In the genomic region with DNA sequence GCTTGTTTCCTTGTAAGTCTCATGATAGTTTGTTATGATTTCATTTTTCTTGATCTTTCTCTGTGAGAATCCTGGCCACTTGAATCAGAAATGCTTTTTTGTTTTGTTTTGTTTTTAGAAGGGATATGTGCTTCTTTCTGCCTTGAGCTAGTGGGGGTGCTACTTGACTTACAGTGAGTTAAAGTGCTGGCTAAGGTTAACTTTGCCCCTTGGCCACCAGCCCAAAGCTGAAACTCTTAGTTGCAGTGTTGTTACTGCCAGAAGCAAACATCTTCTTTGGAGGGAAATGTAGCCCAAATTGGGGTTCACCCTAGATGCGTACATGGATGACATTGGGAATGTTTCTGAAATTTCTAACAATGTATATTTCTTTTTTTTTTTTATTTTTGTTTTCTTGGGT, we compare ENCODE assay signal across 1 cellular context.
TF ChIP-seq lines count a peak whose summit lies in the region.

No MANE protein-coding gene starts in this region.

TF ChIP-seq in HepG2, 621 proteins besides CTCF, POLR2A, EP300 and RAD21:
- TF ChIP-seq, protein P1, sequence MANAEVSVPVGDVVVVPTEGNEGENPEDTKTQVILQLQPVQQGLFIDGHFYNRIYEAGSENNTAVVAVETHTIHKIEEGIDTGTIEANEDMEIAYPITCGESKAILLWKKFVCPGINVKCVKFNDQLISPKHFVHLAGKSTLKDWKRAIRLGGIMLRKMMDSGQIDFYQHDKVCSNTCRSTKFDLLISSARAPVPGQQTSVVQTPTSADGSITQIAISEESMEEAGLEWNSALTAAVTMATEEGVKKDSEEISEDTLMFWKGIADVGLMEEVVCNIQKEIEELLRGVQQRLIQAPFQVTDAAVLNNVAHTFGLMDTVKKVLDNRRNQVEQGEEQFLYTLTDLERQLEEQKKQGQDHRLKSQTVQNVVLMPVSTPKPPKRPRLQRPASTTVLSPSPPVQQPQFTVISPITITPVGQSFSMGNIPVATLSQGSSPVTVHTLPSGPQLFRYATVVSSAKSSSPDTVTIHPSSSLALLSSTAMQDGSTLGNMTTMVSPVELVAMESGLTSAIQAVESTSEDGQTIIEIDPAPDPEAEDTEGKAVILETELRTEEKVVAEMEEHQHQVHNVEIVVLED (CRISPR knock-in tag; IDR thresholded peaks at IDR 0.05; ENCODE audit: borderline replicate concordance): no peak
- TF ChIP-seq IRX3 (CRISPR knock-in tag; IDR thresholded peaks at IDR 0.05; ENCODE audit: borderline replicate concordance, low read depth) (no peak), NR3C1 (CRISPR knock-in tag; IDR thresholded peaks at IDR 0.05) (no peak), PPARG (CRISPR knock-in tag; conservative IDR thresholded peaks at IDR 0.05) (no peak), FOXJ3 (CRISPR knock-in tag; IDR thresholded peaks at IDR 0.05; ENCODE audit: borderline replicate concordance) (no peak), MLLT10 (CRISPR knock-in tag; IDR thresholded peaks at IDR 0.05) (no peak), ZNF709 (CRISPR knock-in tag; IDR thresholded peaks at IDR 0.05) (no peak), ZNF749 (CRISPR knock-in tag; IDR thresholded peaks at IDR 0.05; ENCODE audit: borderline replicate concordance) (no peak), HNF4G (IDR thresholded peaks at IDR 0.05; ENCODE audit: borderline replicate concordance, low read depth, low read length) (no peak), HNF4G (CRISPR knock-in tag; IDR thresholded peaks at IDR 0.05; ENCODE audit: borderline replicate concordance, low read depth) (no peak), ZNF317 (CRISPR knock-in tag; IDR thresholded peaks at IDR 0.05) (no peak), FIP1L1 (IDR thresholded peaks at IDR 0.05; ENCODE audit: borderline replicate concordance, insufficient read depth, low read depth, low read length) (no peak), ZNF549 (CRISPR knock-in tag; IDR thresholded peaks at IDR 0.05) (no peak), TOPORS (CRISPR knock-in tag; IDR thresholded peaks at IDR 0.05) (no peak), MEF2D (CRISPR knock-in tag; IDR thresholded peaks at IDR 0.05) (no peak), ZBTB38 (CRISPR knock-in tag; IDR thresholded peaks at IDR 0.05) (no peak), ZNF777 (CRISPR knock-in tag; IDR thresholded peaks at IDR 0.05) (no peak), ZNF326 (CRISPR knock-in tag; IDR thresholded peaks at IDR 0.05; ENCODE audit: borderline replicate concordance) (no peak)
- TF ChIP-seq, protein P2, sequence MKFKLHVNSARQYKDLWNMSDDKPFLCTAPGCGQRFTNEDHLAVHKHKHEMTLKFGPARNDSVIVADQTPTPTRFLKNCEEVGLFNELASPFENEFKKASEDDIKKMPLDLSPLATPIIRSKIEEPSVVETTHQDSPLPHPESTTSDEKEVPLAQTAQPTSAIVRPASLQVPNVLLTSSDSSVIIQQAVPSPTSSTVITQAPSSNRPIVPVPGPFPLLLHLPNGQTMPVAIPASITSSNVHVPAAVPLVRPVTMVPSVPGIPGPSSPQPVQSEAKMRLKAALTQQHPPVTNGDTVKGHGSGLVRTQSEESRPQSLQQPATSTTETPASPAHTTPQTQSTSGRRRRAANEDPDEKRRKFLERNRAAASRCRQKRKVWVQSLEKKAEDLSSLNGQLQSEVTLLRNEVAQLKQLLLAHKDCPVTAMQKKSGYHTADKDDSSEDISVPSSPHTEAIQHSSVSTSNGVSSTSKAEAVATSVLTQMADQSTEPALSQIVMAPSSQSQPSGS (CRISPR knock-in tag; IDR thresholded peaks at IDR 0.05): no peak
- TF ChIP-seq, protein P3, sequence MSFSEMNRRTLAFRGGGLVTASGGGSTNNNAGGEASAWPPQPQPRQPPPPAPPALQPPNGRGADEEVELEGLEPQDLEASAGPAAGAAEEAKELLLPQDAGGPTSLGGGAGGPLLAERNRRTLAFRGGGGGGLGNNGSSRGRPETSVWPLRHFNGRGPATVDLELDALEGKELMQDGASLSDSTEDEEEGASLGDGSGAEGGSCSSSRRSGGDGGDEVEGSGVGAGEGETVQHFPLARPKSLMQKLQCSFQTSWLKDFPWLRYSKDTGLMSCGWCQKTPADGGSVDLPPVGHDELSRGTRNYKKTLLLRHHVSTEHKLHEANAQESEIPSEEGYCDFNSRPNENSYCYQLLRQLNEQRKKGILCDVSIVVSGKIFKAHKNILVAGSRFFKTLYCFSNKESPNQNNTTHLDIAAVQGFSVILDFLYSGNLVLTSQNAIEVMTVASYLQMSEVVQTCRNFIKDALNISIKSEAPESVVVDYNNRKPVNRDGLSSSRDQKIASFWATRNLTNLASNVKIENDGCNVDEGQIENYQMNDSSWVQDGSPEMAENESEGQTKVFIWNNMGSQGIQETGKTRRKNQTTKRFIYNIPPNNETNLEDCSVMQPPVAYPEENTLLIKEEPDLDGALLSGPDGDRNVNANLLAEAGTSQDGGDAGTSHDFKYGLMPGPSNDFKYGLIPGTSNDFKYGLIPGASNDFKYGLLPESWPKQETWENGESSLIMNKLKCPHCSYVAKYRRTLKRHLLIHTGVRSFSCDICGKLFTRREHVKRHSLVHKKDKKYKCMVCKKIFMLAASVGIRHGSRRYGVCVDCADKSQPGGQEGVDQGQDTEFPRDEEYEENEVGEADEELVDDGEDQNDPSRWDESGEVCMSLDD (CRISPR knock-in tag; IDR thresholded peaks at IDR 0.05; ENCODE audit: borderline replicate concordance): no peak
- TF ChIP-seq, protein P4, sequence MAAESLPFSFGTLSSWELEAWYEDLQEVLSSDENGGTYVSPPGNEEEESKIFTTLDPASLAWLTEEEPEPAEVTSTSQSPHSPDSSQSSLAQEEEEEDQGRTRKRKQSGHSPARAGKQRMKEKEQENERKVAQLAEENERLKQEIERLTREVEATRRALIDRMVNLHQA (CRISPR knock-in tag; IDR thresholded peaks at IDR 0.05): no peak
